Comparison of ENCODE assay signal across 1 cellular context in the genomic region with DNA sequence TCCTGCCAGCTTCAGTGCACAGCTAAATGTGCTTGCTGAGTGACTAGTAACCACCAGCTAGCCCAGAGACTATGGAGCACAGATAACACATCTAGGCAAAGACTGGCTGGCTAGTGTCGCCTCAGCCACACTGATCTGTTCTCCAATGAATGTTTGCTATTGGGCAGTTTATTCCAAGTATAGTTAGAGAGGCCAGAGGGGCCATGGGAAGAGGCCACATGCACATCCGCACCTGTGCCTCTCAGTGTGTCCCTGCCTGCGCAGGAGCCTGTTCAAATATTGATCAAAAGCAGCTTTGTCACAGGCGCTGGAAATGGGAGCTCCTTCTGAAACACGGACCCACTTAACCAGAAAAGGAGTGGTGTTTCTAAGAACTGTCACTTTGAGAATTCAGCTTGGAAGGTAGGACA.
TF ChIP-seq lines count a peak whose summit lies in the region.

No MANE protein-coding gene starts in this region.

TF ChIP-seq in HepG2, 621 proteins besides CTCF, POLR2A, EP300 and RAD21 (continued from another document and continues in another):
- TF ChIP-seq, protein P1, sequence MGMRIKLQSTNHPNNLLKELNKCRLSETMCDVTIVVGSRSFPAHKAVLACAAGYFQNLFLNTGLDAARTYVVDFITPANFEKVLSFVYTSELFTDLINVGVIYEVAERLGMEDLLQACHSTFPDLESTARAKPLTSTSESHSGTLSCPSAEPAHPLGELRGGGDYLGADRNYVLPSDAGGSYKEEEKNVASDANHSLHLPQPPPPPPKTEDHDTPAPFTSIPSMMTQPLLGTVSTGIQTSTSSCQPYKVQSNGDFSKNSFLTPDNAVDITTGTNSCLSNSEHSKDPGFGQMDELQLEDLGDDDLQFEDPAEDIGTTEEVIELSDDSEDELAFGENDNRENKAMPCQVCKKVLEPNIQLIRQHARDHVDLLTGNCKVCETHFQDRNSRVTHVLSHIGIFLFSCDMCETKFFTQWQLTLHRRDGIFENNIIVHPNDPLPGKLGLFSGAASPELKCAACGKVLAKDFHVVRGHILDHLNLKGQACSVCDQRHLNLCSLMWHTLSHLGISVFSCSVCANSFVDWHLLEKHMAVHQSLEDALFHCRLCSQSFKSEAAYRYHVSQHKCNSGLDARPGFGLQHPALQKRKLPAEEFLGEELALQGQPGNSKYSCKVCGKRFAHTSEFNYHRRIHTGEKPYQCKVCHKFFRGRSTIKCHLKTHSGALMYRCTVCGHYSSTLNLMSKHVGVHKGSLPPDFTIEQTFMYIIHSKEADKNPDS (CRISPR knock-in tag; IDR thresholded peaks at IDR 0.05): no peak
- TF ChIP-seq ZFP62 (CRISPR knock-in tag; IDR thresholded peaks at IDR 0.05): no peak
- TF ChIP-seq ZNF207 (IDR thresholded peaks at IDR 0.05; ENCODE audit: borderline replicate concordance): no peak
- TF ChIP-seq ONECUT2 (CRISPR knock-in tag; IDR thresholded peaks at IDR 0.05): no peak
- TF ChIP-seq SP4 (CRISPR knock-in tag; IDR thresholded peaks at IDR 0.05): no peak
- TF ChIP-seq RFX3 (CRISPR knock-in tag; IDR thresholded peaks at IDR 0.05): no peak
- TF ChIP-seq FOXA1 (IDR thresholded peaks at IDR 0.05): no peak
- TF ChIP-seq FOXA1 (CRISPR knock-in tag; IDR thresholded peaks at IDR 0.05): peak; percentile 37; the same call in 1 of the 2 replicates
- TF ChIP-seq, protein P2, sequence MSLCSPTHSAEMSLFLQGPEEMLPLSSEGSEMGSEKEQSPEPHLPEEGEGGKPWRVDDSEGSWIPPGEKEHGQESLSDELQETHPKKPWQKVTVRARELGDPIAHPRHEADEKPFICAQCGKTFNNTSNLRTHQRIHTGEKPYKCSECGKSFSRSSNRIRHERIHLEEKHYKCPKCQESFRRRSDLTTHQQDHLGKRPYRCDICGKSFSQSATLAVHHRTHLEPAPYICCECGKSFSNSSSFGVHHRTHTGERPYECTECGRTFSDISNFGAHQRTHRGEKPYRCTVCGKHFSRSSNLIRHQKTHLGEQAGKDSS (CRISPR knock-in tag; IDR thresholded peaks at IDR 0.05; ENCODE audit: borderline replicate concordance, low read depth): no peak
- 0 out of 2 replicates have a peak, but pooled peaks have one; percentile 34 for TF ChIP-seq MEF2D (CRISPR knock-in tag; IDR thresholded peaks at IDR 0.05)
- TF ChIP-seq, protein P3, sequence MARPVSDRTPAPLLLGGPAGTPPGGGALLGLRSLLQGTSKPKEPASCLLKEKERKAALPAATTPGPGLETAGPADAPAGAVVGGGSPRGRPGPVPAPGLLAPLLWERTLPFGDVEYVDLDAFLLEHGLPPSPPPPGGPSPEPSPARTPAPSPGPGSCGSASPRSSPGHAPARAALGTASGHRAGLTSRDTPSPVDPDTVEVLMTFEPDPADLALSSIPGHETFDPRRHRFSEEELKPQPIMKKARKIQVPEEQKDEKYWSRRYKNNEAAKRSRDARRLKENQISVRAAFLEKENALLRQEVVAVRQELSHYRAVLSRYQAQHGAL (CRISPR knock-in tag; IDR thresholded peaks at IDR 0.05; ENCODE audit: not compliant biosample characterization): no peak
- 0 out of 2 replicates have a peak, but pooled peaks have one; percentile 8 for TF ChIP-seq PHF20 (CRISPR knock-in tag; IDR thresholded peaks at IDR 0.05)
- no peak for TF ChIP-seq PITX1 (CRISPR knock-in tag; IDR thresholded peaks at IDR 0.05)
- no peak for TF ChIP-seq MAZ (IDR thresholded peaks at IDR 0.05; ENCODE audit: borderline replicate concordance, low read depth, low read length)
- TF ChIP-seq MAZ (CRISPR knock-in tag; IDR thresholded peaks at IDR 0.05; ENCODE audit: low read depth): no peak
- no peak for TF ChIP-seq ZNF235 (CRISPR knock-in tag; IDR thresholded peaks at IDR 0.05; ENCODE audit: borderline replicate concordance)
- TF ChIP-seq MYNN (CRISPR knock-in tag; IDR thresholded peaks at IDR 0.05; ENCODE audit: low read depth): no peak
- TF ChIP-seq ARNT (IDR thresholded peaks at IDR 0.05): no peak
- TF ChIP-seq, protein P4, sequence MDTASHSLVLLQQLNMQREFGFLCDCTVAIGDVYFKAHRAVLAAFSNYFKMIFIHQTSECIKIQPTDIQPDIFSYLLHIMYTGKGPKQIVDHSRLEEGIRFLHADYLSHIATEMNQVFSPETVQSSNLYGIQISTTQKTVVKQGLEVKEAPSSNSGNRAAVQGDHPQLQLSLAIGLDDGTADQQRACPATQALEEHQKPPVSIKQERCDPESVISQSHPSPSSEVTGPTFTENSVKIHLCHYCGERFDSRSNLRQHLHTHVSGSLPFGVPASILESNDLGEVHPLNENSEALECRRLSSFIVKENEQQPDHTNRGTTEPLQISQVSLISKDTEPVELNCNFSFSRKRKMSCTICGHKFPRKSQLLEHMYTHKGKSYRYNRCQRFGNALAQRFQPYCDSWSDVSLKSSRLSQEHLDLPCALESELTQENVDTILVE (CRISPR knock-in tag; IDR thresholded peaks at IDR 0.05): no peak
- no peak for TF ChIP-seq ZNF496 (CRISPR knock-in tag; IDR thresholded peaks at IDR 0.05; ENCODE audit: insufficient replicate concordance)
- TF ChIP-seq DR1 (CRISPR knock-in tag; IDR thresholded peaks at IDR 0.05): no peak
- TF ChIP-seq ZNF614 (CRISPR knock-in tag; IDR thresholded peaks at IDR 0.05; ENCODE audit: borderline replicate concordance): peak; percentile 30; the same call in 1 of the 2 replicates
- 0 out of 2 replicates have a peak, but pooled peaks have one; percentile 19 for TF ChIP-seq ELF3 (CRISPR knock-in tag; IDR thresholded peaks at IDR 0.05)
- no peak for TF ChIP-seq KLF11 (CRISPR knock-in tag; IDR thresholded peaks at IDR 0.05)
- no peak for TF ChIP-seq ZFP36 (IDR thresholded peaks at IDR 0.05; ENCODE audit: borderline replicate concordance, low read depth, low read length, partially characterized antibody)
- TF ChIP-seq, protein P5, sequence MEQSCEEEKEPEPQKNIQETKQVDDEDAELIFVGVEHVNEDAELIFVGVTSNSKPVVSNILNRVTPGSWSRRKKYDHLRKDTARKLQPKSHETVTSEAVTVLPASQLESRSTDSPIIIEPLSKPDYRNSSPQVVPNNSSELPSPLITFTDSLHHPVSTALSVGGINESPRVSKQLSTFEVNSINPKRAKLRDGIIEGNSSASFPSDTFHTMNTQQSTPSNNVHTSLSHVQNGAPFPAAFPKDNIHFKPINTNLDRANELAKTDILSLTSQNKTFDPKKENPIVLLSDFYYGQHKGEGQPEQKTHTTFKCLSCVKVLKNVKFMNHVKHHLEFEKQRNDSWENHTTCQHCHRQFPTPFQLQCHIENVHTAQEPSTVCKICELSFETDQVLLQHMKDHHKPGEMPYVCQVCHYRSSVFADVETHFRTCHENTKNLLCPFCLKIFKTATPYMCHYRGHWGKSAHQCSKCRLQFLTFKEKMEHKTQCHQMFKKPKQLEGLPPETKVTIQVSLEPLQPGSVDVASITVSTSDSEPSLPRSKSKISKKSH (CRISPR knock-in tag; IDR thresholded peaks at IDR 0.05; ENCODE audit: borderline replicate concordance): no peak
- TF ChIP-seq SRSF4 (IDR thresholded peaks at IDR 0.05; ENCODE audit: low read depth, low read length, poor library complexity, severe bottlenecking): no peak
- no peak for TF ChIP-seq RORA (CRISPR knock-in tag; IDR thresholded peaks at IDR 0.05)
- TF ChIP-seq RBFOX2 (IDR thresholded peaks at IDR 0.05; ENCODE audit: low read depth, low read length): no peak
- TF ChIP-seq, protein P6, sequence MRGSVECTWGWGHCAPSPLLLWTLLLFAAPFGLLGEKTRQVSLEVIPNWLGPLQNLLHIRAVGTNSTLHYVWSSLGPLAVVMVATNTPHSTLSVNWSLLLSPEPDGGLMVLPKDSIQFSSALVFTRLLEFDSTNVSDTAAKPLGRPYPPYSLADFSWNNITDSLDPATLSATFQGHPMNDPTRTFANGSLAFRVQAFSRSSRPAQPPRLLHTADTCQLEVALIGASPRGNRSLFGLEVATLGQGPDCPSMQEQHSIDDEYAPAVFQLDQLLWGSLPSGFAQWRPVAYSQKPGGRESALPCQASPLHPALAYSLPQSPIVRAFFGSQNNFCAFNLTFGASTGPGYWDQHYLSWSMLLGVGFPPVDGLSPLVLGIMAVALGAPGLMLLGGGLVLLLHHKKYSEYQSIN (CRISPR knock-in tag; IDR thresholded peaks at IDR 0.05; ENCODE audit: borderline replicate concordance): no peak
- TF ChIP-seq, protein P7, sequence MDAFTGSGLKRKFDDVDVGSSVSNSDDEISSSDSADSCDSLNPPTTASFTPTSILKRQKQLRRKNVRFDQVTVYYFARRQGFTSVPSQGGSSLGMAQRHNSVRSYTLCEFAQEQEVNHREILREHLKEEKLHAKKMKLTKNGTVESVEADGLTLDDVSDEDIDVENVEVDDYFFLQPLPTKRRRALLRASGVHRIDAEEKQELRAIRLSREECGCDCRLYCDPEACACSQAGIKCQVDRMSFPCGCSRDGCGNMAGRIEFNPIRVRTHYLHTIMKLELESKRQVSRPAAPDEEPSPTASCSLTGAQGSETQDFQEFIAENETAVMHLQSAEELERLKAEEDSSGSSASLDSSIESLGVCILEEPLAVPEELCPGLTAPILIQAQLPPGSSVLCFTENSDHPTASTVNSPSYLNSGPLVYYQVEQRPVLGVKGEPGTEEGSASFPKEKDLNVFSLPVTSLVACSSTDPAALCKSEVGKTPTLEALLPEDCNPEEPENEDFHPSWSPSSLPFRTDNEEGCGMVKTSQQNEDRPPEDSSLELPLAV (CRISPR knock-in tag; conservative IDR thresholded peaks at IDR 0.05; ENCODE audit: low read depth): no peak
- TF ChIP-seq, protein P8, sequence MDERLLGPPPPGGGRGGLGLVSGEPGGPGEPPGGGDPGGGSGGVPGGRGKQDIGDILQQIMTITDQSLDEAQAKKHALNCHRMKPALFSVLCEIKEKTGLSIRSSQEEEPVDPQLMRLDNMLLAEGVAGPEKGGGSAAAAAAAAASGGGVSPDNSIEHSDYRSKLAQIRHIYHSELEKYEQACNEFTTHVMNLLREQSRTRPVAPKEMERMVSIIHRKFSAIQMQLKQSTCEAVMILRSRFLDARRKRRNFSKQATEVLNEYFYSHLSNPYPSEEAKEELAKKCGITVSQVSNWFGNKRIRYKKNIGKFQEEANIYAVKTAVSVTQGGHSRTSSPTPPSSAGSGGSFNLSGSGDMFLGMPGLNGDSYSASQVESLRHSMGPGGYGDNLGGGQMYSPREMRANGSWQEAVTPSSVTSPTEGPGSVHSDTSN (CRISPR knock-in tag; IDR thresholded peaks at IDR 0.05): no peak
- 0 out of 2 replicates have a peak, but pooled peaks have one; percentile 25 for TF ChIP-seq ZNF543 (CRISPR knock-in tag; IDR thresholded peaks at IDR 0.05)
- TF ChIP-seq ZNF75D (CRISPR knock-in tag; IDR thresholded peaks at IDR 0.05; ENCODE audit: borderline replicate concordance): no peak
- TF ChIP-seq THAP11 (CRISPR knock-in tag; IDR thresholded peaks at IDR 0.05): no peak
- TF ChIP-seq AHR (CRISPR knock-in tag; IDR thresholded peaks at IDR 0.05): no peak
- no peak for TF ChIP-seq CBX5 (CRISPR knock-in tag; IDR thresholded peaks at IDR 0.05; ENCODE audit: borderline replicate concordance)
- no peak for TF ChIP-seq ZFP37 (CRISPR knock-in tag; IDR thresholded peaks at IDR 0.05; ENCODE audit: borderline replicate concordance)
- TF ChIP-seq HOXD1 (CRISPR knock-in tag; IDR thresholded peaks at IDR 0.05): no peak
- no peak for TF ChIP-seq ZNF563 (CRISPR knock-in tag; IDR thresholded peaks at IDR 0.05)
- TF ChIP-seq TOE1 (CRISPR knock-in tag; IDR thresholded peaks at IDR 0.05): no peak
- TF ChIP-seq ZNF777 (CRISPR knock-in tag; IDR thresholded peaks at IDR 0.05): no peak
- no peak for TF ChIP-seq MED13 (CRISPR knock-in tag; IDR thresholded peaks at IDR 0.05)
- TF ChIP-seq, protein P9, sequence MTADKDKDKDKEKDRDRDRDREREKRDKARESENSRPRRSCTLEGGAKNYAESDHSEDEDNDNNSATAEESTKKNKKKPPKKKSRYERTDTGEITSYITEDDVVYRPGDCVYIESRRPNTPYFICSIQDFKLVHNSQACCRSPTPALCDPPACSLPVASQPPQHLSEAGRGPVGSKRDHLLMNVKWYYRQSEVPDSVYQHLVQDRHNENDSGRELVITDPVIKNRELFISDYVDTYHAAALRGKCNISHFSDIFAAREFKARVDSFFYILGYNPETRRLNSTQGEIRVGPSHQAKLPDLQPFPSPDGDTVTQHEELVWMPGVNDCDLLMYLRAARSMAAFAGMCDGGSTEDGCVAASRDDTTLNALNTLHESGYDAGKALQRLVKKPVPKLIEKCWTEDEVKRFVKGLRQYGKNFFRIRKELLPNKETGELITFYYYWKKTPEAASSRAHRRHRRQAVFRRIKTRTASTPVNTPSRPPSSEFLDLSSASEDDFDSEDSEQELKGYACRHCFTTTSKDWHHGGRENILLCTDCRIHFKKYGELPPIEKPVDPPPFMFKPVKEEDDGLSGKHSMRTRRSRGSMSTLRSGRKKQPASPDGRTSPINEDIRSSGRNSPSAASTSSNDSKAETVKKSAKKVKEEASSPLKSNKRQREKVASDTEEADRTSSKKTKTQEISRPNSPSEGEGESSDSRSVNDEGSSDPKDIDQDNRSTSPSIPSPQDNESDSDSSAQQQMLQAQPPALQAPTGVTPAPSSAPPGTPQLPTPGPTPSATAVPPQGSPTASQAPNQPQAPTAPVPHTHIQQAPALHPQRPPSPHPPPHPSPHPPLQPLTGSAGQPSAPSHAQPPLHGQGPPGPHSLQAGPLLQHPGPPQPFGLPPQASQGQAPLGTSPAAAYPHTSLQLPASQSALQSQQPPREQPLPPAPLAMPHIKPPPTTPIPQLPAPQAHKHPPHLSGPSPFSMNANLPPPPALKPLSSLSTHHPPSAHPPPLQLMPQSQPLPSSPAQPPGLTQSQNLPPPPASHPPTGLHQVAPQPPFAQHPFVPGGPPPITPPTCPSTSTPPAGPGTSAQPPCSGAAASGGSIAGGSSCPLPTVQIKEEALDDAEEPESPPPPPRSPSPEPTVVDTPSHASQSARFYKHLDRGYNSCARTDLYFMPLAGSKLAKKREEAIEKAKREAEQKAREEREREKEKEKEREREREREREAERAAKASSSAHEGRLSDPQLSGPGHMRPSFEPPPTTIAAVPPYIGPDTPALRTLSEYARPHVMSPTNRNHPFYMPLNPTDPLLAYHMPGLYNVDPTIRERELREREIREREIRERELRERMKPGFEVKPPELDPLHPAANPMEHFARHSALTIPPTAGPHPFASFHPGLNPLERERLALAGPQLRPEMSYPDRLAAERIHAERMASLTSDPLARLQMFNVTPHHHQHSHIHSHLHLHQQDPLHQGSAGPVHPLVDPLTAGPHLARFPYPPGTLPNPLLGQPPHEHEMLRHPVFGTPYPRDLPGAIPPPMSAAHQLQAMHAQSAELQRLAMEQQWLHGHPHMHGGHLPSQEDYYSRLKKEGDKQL (CRISPR knock-in tag; IDR thresholded peaks at IDR 0.05; ENCODE audit: low read depth): no peak
- no peak for TF ChIP-seq ELF4 (CRISPR knock-in tag; IDR thresholded peaks at IDR 0.05; ENCODE audit: borderline replicate concordance)
- no peak for TF ChIP-seq ZNF619 (CRISPR knock-in tag; IDR thresholded peaks at IDR 0.05)
- TF ChIP-seq TBX2 (CRISPR knock-in tag; IDR thresholded peaks at IDR 0.05; ENCODE audit: borderline replicate concordance): peak; percentile 47; the same call in 1 of the 2 replicates
- peak; percentile 54 for TF ChIP-seq FOXA3 (CRISPR knock-in tag; IDR thresholded peaks at IDR 0.05)
- no peak for TF ChIP-seq SOX13 (IDR thresholded peaks at IDR 0.05)
- peak in 1 of 2 experiments; percentile 40; a peak in 1 of 4 replicates for TF ChIP-seq SOX13 (CRISPR knock-in tag; conservative IDR thresholded peaks at IDR 0.05 in 1 of 2, IDR thresholded peaks at IDR 0.05 in 1 of 2)
- TF ChIP-seq SNAPC2 (CRISPR knock-in tag; IDR thresholded peaks at IDR 0.05): no peak
- no peak for TF ChIP-seq BRD4 (CRISPR knock-in tag; IDR thresholded peaks at IDR 0.05)
- TF ChIP-seq EED (CRISPR knock-in tag; IDR thresholded peaks at IDR 0.05): no peak
- no peak for TF ChIP-seq MED8 (CRISPR knock-in tag; IDR thresholded peaks at IDR 0.05; ENCODE audit: insufficient replicate concordance)
- TF ChIP-seq SALL1 (CRISPR knock-in tag; IDR thresholded peaks at IDR 0.05): peak; percentile 91
